21 cellular contexts compared by ENCODE assay signal in the genomic region with DNA sequence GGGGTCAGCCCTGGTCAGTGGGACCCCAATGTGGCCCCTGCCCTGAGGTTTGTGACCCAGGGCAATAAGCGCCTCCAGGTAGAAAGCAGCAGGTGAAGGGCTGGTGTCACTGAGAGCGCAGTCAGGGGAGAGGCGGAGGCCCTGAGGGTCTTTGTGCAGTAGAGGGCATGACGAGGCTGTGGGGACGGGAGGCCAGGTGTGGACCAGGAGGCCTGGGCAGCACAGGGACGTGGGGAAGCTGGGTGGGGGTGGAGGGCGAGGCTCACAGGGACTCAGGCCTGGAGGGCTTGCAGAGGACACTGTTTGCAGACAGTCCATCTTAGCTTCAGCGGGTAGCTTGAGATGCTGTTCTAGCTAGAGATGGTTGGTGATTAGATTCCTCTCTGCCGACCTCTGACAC. TPM values are rescaled to one million over a fixed set of nuclear protein-coding genes. Genes with fewer than 3 reads are reported as not detected.
DNase-seq lines count a peak whose midpoint lies in the region; ATAC-seq, FAIRE-seq and TF ChIP-seq lines count a peak whose summit lies in the region.
"Had no signal": no experiment of that assay in that cellular context is flagged by ENCODE, and none has a peak within 500 bp of the region (broad histone marks: within the 10 kb centered on the region; RNA-seq: fewer than 3 reads in every experiment).

No MANE protein-coding gene starts in this region.

- H4K91ac ChIP-seq in mesenchymal stem cell (ENCODE audit: low read length): no peak overlapping the region

- no peak overlapping the region for H2BK15ac ChIP-seq in mesenchymal stem cell (ENCODE audit: low read depth, poor library complexity, severe bottlenecking)

- H3K9me3 Mint-ChIP-seq in stimulated activated effector memory CD8-positive, alpha-beta T cell treated with anti-CD3 and anti-CD28 coated beads, Interleukin-12 subunit alpha, Interleukin-12 subunit beta, amount 100 ng/mL, for 72 hours: no peaks in the 10 kb centered on the region
- H3K9me3 Mint-ChIP-seq: CD4-positive, alpha-beta memory T cell had no signal

- peaks cover 18% of the 10 kb centered on the region for H3K36me3 Mint-ChIP-seq in stimulated activated effector memory CD8-positive, alpha-beta T cell treated with anti-CD3 and anti-CD28 coated beads, Interleukin-12 subunit alpha, Interleukin-12 subunit beta, amount 100 ng/mL, for 72 hours

- DNase-seq in RWPE2 (ENCODE audit: low spot score): no peak
- peak; percentile 68 for DNase-seq in SK-N-DZ (ENCODE audit: low spot score)
- DNase-seq in mesenchymal stem cell: no peak
- no peak for DNase-seq in stimulated activated effector memory CD8-positive, alpha-beta T cell treated with anti-CD3 and anti-CD28 coated beads, Interleukin-12 subunit alpha, Interleukin-12 subunit beta, amount 100 ng/mL, for 72 hours (ENCODE audit: low spot score in 2 of 2)
- DNase-seq in NCI-H2081 (lab: John Stamatoyannopoulos, UW): no peak
- no peak for DNase-seq in D721Med (ENCODE audit: insufficient read length, low spot score)
- DNase-seq in mesenteric fat pad (ENCODE audit: low spot score): no peak
- DNase-seq: C1 segment of cervical spinal cord; Calu3; CD4-positive, alpha-beta memory T cell; COR-L47; DMS79; EL; GDM1; GM23248; H7; HCEC 1CT had no signal

- H3K9ac ChIP-seq in mesenchymal stem cell (ENCODE audit: low read length): no peak overlapping the region
- H3K9ac ChIP-seq: GM23248 had no signal

- H4K8ac ChIP-seq in mesenchymal stem cell (ENCODE audit: low read length): peak overlapping the region; percentile 31

- H3K4ac ChIP-seq in mesenchymal stem cell (ENCODE audit: low read depth in 1 of 2, low read length in 2 of 2): no peak overlapping the region

- H3K9me3 ChIP-seq in RWPE2 (ENCODE audit: severe bottlenecking): no peaks in the 10 kb centered on the region
- H3K9me3 ChIP-seq in mesenchymal stem cell (ENCODE audit: control insufficient read depth, low read length): no peaks in the 10 kb centered on the region
- H3K9me3 ChIP-seq in gastroesophageal sphincter: no peaks in the 10 kb centered on the region

- H3K27ac Mint-ChIP-seq in stimulated activated effector memory CD8-positive, alpha-beta T cell treated with anti-CD3 and anti-CD28 coated beads, Interleukin-12 subunit alpha, Interleukin-12 subunit beta, amount 100 ng/mL, for 72 hours: no peak overlapping the region
- H3K27ac Mint-ChIP-seq: CD4-positive, alpha-beta memory T cell had no signal

- H3K14ac ChIP-seq in mesenchymal stem cell (ENCODE audit: low read length in 2 of 2): peak overlapping the region in 1 of 2 experiments; percentile 20

- H2BK5ac ChIP-seq in mesenchymal stem cell (ENCODE audit: low read depth, low read length, poor library complexity, severe bottlenecking): no peak overlapping the region

- WGBS in mesenchymal stem cell: 94% methylated on average over 9 of the region's 9 CpGs
- WGBS in gastroesophageal sphincter (ENCODE audit: low coverage in 1 of 2), 2 donors: 80 to 98% methylated on average over 1 to 9 of the region's 9 CpGs

- no peak overlapping the region for H3K4me3 ChIP-seq in RWPE2 (ENCODE audit: severe bottlenecking)
- H3K4me3 ChIP-seq in mesenchymal stem cell (ENCODE audit: insufficient read depth in 1 of 2, low read depth in 1 of 2, low read length in 2 of 2): no peak overlapping the region
- no peak overlapping the region for H3K4me3 ChIP-seq in gastroesophageal sphincter
- H3K4me3 ChIP-seq: GM12878, GM23248 had no signal

- TF ChIP-seq CTCF in RWPE2 (IDR thresholded peaks at IDR 0.05; ENCODE audit: poor library complexity, severe bottlenecking) (no peak), gastroesophageal sphincter (IDR thresholded peaks at IDR 0.05) (no peak), D721Med (IDR thresholded peaks at IDR 0.05; ENCODE audit: insufficient read depth, missing control alignments) (no peak)

- no peak overlapping the region for H3K4me3 Mint-ChIP-seq in stimulated activated effector memory CD8-positive, alpha-beta T cell treated with anti-CD3 and anti-CD28 coated beads, Interleukin-12 subunit alpha, Interleukin-12 subunit beta, amount 100 ng/mL, for 72 hours
- H3K4me3 Mint-ChIP-seq: CD4-positive, alpha-beta memory T cell had no signal

- TF ChIP-seq POLR2A in gastroesophageal sphincter (IDR thresholded peaks at IDR 0.05): no peak

- no peak overlapping the region for H3K4me2 ChIP-seq in mesenchymal stem cell (ENCODE audit: low read length, poor library complexity, severe bottlenecking)

- no peak overlapping the region for H2AK5ac ChIP-seq in mesenchymal stem cell (ENCODE audit: low read length, severe bottlenecking)

- no peaks in the 10 kb centered on the region for H3K4me1 Mint-ChIP-seq in stimulated activated effector memory CD8-positive, alpha-beta T cell treated with anti-CD3 and anti-CD28 coated beads, Interleukin-12 subunit alpha, Interleukin-12 subunit beta, amount 100 ng/mL, for 72 hours

- H3K27me3 ChIP-seq in RWPE2 (ENCODE audit: insufficient read depth, poor library complexity, severe bottlenecking) (no peaks in the 10 kb centered on the region), mesenchymal stem cell (ENCODE audit: control insufficient read depth in 1 of 2, insufficient read depth in 1 of 2, low read length in 2 of 2) (no peaks in the 10 kb centered on the region), gastroesophageal sphincter (no peaks in the 10 kb centered on the region)

- no peak for FAIRE-seq in D721Med (lab: Jason Lieb, UNC)
- FAIRE-seq: GM12878, GM19239, H1 had no signal

- no peak overlapping the region for H3K27ac ChIP-seq in RWPE2 (ENCODE audit: poor library complexity, severe bottlenecking)
- H3K27ac ChIP-seq in mesenchymal stem cell (ENCODE audit: low read length, poor library complexity, severe bottlenecking): no peak overlapping the region
- no peak overlapping the region for H3K27ac ChIP-seq in gastroesophageal sphincter
- H3K27ac ChIP-seq: GM23248 had no signal

- peaks cover 6% of the 10 kb centered on the region for H3K79me1 ChIP-seq in mesenchymal stem cell (replicated peaks; ENCODE audit: low read length, poor library complexity, severe bottlenecking)

- H2BK12ac ChIP-seq in mesenchymal stem cell (ENCODE audit: low read length in 2 of 2): no peak overlapping the region

- H2AFZ ChIP-seq in mesenchymal stem cell (ENCODE audit: low read depth, low read length): no peak overlapping the region
- H2AFZ ChIP-seq: GM23248 had no signal

- no peak for TF ChIP-seq EP300 in gastroesophageal sphincter (IDR thresholded peaks at IDR 0.05)

- no peak overlapping the region for H2BK120ac ChIP-seq in mesenchymal stem cell (ENCODE audit: low read depth, low read length)

- H3K36me3 ChIP-seq in RWPE2 (ENCODE audit: low read depth): peaks cover 43% of the 10 kb centered on the region
- H3K36me3 ChIP-seq in mesenchymal stem cell (ENCODE audit: control insufficient read depth in 1 of 2, insufficient read depth in 2 of 2, low read depth in 1 of 2, low read length in 2 of 2): peaks cover 52 to 57% of the 10 kb centered on the region in 2 experiments
- peaks cover 0 to 92% of the 10 kb centered on the region in 2 donors for H3K36me3 ChIP-seq in gastroesophageal sphincter

- ATAC-seq in RWPE2 (ENCODE audit: low read depth) (peak; percentile 17; the same call in 1 of the 3 replicates), gastroesophageal sphincter (no peak)
- ATAC-seq in stimulated activated effector memory CD8-positive, alpha-beta T cell treated with anti-CD3 and anti-CD28 coated beads, Interleukin-12 subunit alpha, Interleukin-12 subunit beta, amount 100 ng/mL, for 72 hours: peak; percentile 8
- ATAC-seq: GM12878 had no signal

- H3K23ac ChIP-seq in mesenchymal stem cell (ENCODE audit: low read length in 2 of 2): no peak overlapping the region

- no peak overlapping the region for H3K18ac ChIP-seq in mesenchymal stem cell (ENCODE audit: low read depth in 1 of 2, low read length in 2 of 2)

- no peaks in the 10 kb centered on the region for H3K4me1 ChIP-seq in RWPE2 (ENCODE audit: insufficient read depth, poor library complexity, severe bottlenecking)
- no peaks in the 10 kb centered on the region for H3K4me1 ChIP-seq in mesenchymal stem cell (ENCODE audit: control insufficient read depth, insufficient read depth, low read depth, low read length)
- no peaks in the 10 kb centered on the region for H3K4me1 ChIP-seq in gastroesophageal sphincter

RNA-seq across cellular contexts. Expression of a gene that starts 32.0 kb away (rescaled TPM):
- polyA plus RNA-seq in SK-N-DZ (2014; cell fraction: cytosol; rRNA removed): 5.2 and 6.8 TPM in 2 replicates
- 1.8 and 2.7 TPM in 2 replicates for polyA plus RNA-seq in SK-N-DZ (2014; cell fraction: nucleus; rRNA removed)
- 15.5 TPM for polyA plus RNA-seq in mesenchymal stem cell (2013, experiment 1 of 2)
- polyA plus RNA-seq in mesenchymal stem cell (2013, experiment 2 of 2): 15.2 TPM
- 10 to 100 TPM; 19.6 to 28.4 (median 21.7) TPM for total RNA-seq in gastroesophageal sphincter
- total RNA-seq in mesenteric fat pad: 24.5 TPM
